ENCODE assay signal across 8 cellular contexts in the genomic region with DNA sequence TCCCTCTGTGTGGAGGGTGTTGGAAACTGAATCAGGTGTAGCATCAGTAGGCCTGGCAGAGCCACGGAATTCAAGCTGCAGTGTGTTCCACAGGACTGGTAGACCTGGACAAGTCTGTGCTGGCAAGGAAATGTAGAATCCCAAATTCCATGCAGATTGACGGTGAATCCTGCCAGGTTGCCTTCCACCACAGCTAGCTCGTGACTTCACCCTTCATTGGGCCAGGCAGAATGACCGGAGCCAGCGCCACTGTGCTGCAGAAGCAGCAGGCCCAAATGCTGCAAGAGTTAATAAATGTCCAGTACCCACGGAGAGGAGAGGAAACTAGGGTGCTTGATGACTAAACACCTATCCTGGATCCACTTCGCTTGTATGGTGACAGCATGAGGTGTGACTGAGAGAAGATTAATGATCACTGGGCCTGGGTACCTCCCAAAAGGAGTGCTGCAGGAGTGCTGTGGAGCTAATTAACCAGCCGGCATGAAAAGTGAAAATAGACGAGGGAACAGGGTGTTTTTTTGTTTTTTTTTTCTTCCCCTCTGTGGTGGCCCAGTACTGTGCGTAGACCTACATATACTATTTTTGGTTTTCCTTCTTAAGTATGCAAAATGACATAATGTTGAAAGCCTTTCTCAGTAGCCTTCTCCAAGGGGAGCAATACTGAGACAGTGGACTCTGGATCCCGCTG.
DNase-seq lines count a peak whose midpoint lies in the region; ATAC-seq and TF ChIP-seq lines count a peak whose summit lies in the region.

No MANE protein-coding gene starts in this region.

- no peaks in the 10 kb centered on the region for H3K27me3 ChIP-seq in neuronal stem cell (ENCODE audit: control insufficient read depth in 3 of 3, insufficient read depth in 3 of 3, low read depth in 1 of 3, low read length in 3 of 3)

- H3K18ac ChIP-seq in neuronal stem cell (ENCODE audit: low read length): peak overlapping the region; percentile 62

- no peak overlapping the region for H2BK120ac ChIP-seq in neuronal stem cell (ENCODE audit: low read depth, low read length)

- TF ChIP-seq CTCF in chondrocyte (IDR thresholded peaks at IDR 0.05): no peak

- no peak overlapping the region for H2AK5ac ChIP-seq in neuronal stem cell (ENCODE audit: low read depth, low read length)

- CTCF ChIA-PET in activated naive CD4-positive, alpha-beta T cell treated with anti-CD3 and anti-CD28 coated beads, Interleukin-2, amount 10 ng/mL, durations not matched to agents 7 days and 5 days (lab: Charles Lee): no interaction called here

- no peak overlapping the region for H3K4me3 ChIP-seq in neuronal stem cell (ENCODE audit: low read length in 2 of 2)

- H2AFZ ChIP-seq in neuronal stem cell (ENCODE audit: low read length): no peak overlapping the region

- no peak overlapping the region for H4K91ac ChIP-seq in neuronal stem cell (ENCODE audit: low read depth, low read length, poor library complexity)

- no peaks in the 10 kb centered on the region for H3K4me1 ChIP-seq in neuronal stem cell (ENCODE audit: control insufficient read depth in 2 of 2, insufficient read depth in 1 of 2, low read depth in 1 of 2, low read length in 2 of 2)

- no peak overlapping the region for H3K14ac ChIP-seq in neuronal stem cell (ENCODE audit: low read length)

- no CpG with 5 or more reads among the region's 11 CpGs for WGBS in neuronal stem cell (ENCODE audit: extremely low coverage in 2 of 2, insufficient read length in 2 of 2, insufficient replicate concordance in 1 of 2), 2 donors

- no peak overlapping the region for H3K4me2 ChIP-seq in neuronal stem cell (ENCODE audit: insufficient read depth, low read length, poor library complexity, severe bottlenecking)

- H3K9me3 Mint-ChIP-seq in activated naive CD4-positive, alpha-beta T cell treated with anti-CD3 and anti-CD28 coated beads, Interleukin-2, amount 10 ng/mL, durations not matched to agents 7 days and 5 days: peaks cover under 1% of the 10 kb centered on the region
- no peaks in the 10 kb centered on the region for H3K9me3 Mint-ChIP-seq in chondrocyte (ENCODE audit: low read depth)

- H3K36me3 Mint-ChIP-seq in activated naive CD4-positive, alpha-beta T cell treated with anti-CD3 and anti-CD28 coated beads, Interleukin-2, amount 10 ng/mL, durations not matched to agents 7 days and 5 days: peaks cover under 1% of the 10 kb centered on the region
- H3K36me3 Mint-ChIP-seq in chondrocyte (ENCODE audit: low read depth): no peaks in the 10 kb centered on the region

- peak overlapping the region; percentile 53 for H3K23ac ChIP-seq in neuronal stem cell (ENCODE audit: low read depth, low read length, poor library complexity)

- peaks cover 78% of the 10 kb centered on the region for H3K4me1 Mint-ChIP-seq in activated naive CD4-positive, alpha-beta T cell treated with anti-CD3 and anti-CD28 coated beads, Interleukin-2, amount 10 ng/mL, durations not matched to agents 7 days and 5 days
- peaks cover 74% of the 10 kb centered on the region for H3K4me1 Mint-ChIP-seq in chondrocyte (ENCODE audit: low read depth)

- H3K9me3 ChIP-seq in neuronal stem cell (replicated peaks in 1 of 2; ENCODE audit: control insufficient read depth in 2 of 2, insufficient read depth in 1 of 2, low read depth in 1 of 2, low read length in 2 of 2): peaks cover 0 to under 1% of the 10 kb centered on the region in 2 donors

- no peak overlapping the region for H4K8ac ChIP-seq in neuronal stem cell (ENCODE audit: low read depth, low read length)

- ATAC-seq in HG03520 (IDR thresholded peaks at IDR 0.05; ENCODE audit: unreplicated experiment): peak; percentile 52
- no peak for ATAC-seq in HG03460 (IDR thresholded peaks at IDR 0.05; ENCODE audit: unreplicated experiment)

- no peak overlapping the region for H3K4me3 Mint-ChIP-seq in activated naive CD4-positive, alpha-beta T cell treated with anti-CD3 and anti-CD28 coated beads, Interleukin-2, amount 10 ng/mL, durations not matched to agents 7 days and 5 days
- no peak overlapping the region for H3K4me3 Mint-ChIP-seq in chondrocyte (ENCODE audit: unreplicated experiment)

- no peak overlapping the region for H3K9ac ChIP-seq in neuronal stem cell (ENCODE audit: low read depth, low read length, poor library complexity)

- no peak for DNase-seq in activated naive CD4-positive, alpha-beta T cell treated with anti-CD3 and anti-CD28 coated beads, Interleukin-2, amount 10 ng/mL, durations not matched to agents 7 days and 5 days
- DNase-seq in activated naive CD4-positive, alpha-beta T cell treated with Interleukin-2 at 50 U/mL for 16 hours: no peak
- DNase-seq in chondrocyte (ENCODE audit: low spot score) (no peak), neuronal stem cell (ENCODE audit: low spot score) (no peak)
- no peak for DNase-seq in effector CD8-positive, alpha-beta T cell (lab: John Stamatoyannopoulos, UW)
- no peak for DNase-seq in activated CD4-positive, alpha-beta T cell treated with anti-CD3 and anti-CD28 coated beads, Interleukin-2, amount 50 U/mL, for 1 hour

- H2BK5ac ChIP-seq in neuronal stem cell (ENCODE audit: low read length): no peak overlapping the region

- H3K36me3 ChIP-seq in neuronal stem cell (replicated peaks in 1 of 2; ENCODE audit: control insufficient read depth in 2 of 2, insufficient read depth in 2 of 2, low read length in 2 of 2): peaks cover 0 to 7% of the 10 kb centered on the region in 2 donors

- peak overlapping the region; percentile 87 for H3K27ac Mint-ChIP-seq in activated naive CD4-positive, alpha-beta T cell treated with anti-CD3 and anti-CD28 coated beads, Interleukin-2, amount 10 ng/mL, durations not matched to agents 7 days and 5 days
- peak overlapping the region; percentile 88 for H3K27ac Mint-ChIP-seq in chondrocyte (ENCODE audit: unreplicated experiment)

- no peaks in the 10 kb centered on the region for H3K79me1 ChIP-seq in neuronal stem cell (ENCODE audit: low read depth, low read length)

- H3K27me3 Mint-ChIP-seq in activated naive CD4-positive, alpha-beta T cell treated with anti-CD3 and anti-CD28 coated beads, Interleukin-2, amount 10 ng/mL, durations not matched to agents 7 days and 5 days: no peaks in the 10 kb centered on the region
- no peaks in the 10 kb centered on the region for H3K27me3 Mint-ChIP-seq in chondrocyte (ENCODE audit: low read depth)

- H3K27ac ChIP-seq in neuronal stem cell (replicated peaks; ENCODE audit: low read length): no peak overlapping the region

- no peak overlapping the region for H3K4ac ChIP-seq in neuronal stem cell (ENCODE audit: low read length)

- no peak overlapping the region for H2BK12ac ChIP-seq in neuronal stem cell (ENCODE audit: low read length)

- no peak overlapping the region for H2BK15ac ChIP-seq in neuronal stem cell (ENCODE audit: low read length)
